Comparison of ENCODE assay signal across 1 cellular context in genomic region chr11:63986156-63986931, GRCh38.
TF ChIP-seq lines count a peak whose summit lies in the region.

TSS of gene OTUB1 (plus strand) at chr11:63986438. CDS start at chr11:63986457, 19 bp downstream.

TF ChIP-seq in K562, 482 proteins besides CTCF, POLR2A, EP300 and RAD21 (continued from another document and continues in another):
- TF ChIP-seq ZNF395 (CRISPR knock-in tag; IDR thresholded peaks at IDR 0.05): 0 out of 2 replicates have a peak, but pooled peaks have one; percentile 37
- TF ChIP-seq ETS2 (tag; IDR thresholded peaks at IDR 0.05; ENCODE audit: borderline replicate concordance, poor library complexity, severe bottlenecking): no peak
- TF ChIP-seq STAT6 (CRISPR knock-in tag; IDR thresholded peaks at IDR 0.05): no peak
- peak; percentile 52 for TF ChIP-seq CTBP1 (IDR thresholded peaks at IDR 0.05; ENCODE audit: borderline replicate concordance)
- 0 out of 2 replicates have a peak, but pooled peaks have one; percentile 49 for TF ChIP-seq ETS1 (conservative IDR thresholded peaks at IDR 0.05; ENCODE audit: control insufficient read depth, low read depth, low read length)
- no peak for TF ChIP-seq ARHGAP35 (IDR thresholded peaks at IDR 0.05; ENCODE audit: partially characterized antibody)
- no peak for TF ChIP-seq ZNF347 (CRISPR knock-in tag; IDR thresholded peaks at IDR 0.05; ENCODE audit: low read depth)
- TF ChIP-seq SRSF3 (IDR thresholded peaks at IDR 0.05; ENCODE audit: insufficient read depth, low read length): no peak
- TF ChIP-seq SIN3B (IDR thresholded peaks at IDR 0.05; ENCODE audit: low read depth): peak; percentile 95
- TF ChIP-seq EP400 (IDR thresholded peaks at IDR 0.05): peak; percentile 89
- no peak for TF ChIP-seq MAFF (IDR thresholded peaks at IDR 0.05; ENCODE audit: low read length)
- no peak for TF ChIP-seq NFXL1 (CRISPR knock-in tag; IDR thresholded peaks at IDR 0.05)
- no peak for TF ChIP-seq ZNF197 (CRISPR knock-in tag; IDR thresholded peaks at IDR 0.05; ENCODE audit: low read depth)
- TF ChIP-seq RBM15 (IDR thresholded peaks at IDR 0.05; ENCODE audit: insufficient read depth, low read length): no peak
- TF ChIP-seq SRSF9 (IDR thresholded peaks at IDR 0.05; ENCODE audit: borderline replicate concordance, low read depth, low read length): no peak
- TF ChIP-seq GABPB2 (CRISPR knock-in tag; conservative IDR thresholded peaks at IDR 0.05): no peak
- peak; percentile 31; the same call in 1 of the 2 replicates for TF ChIP-seq POLR2AphosphoS2 (IDR thresholded peaks at IDR 0.05; ENCODE audit: low read length)
- peak; percentile 81 for TF ChIP-seq SRSF7 (optimal IDR thresholded peaks at IDR 0.05; ENCODE audit: low read depth, low read length)
- TF ChIP-seq DIDO1 (tag; IDR thresholded peaks at IDR 0.05; ENCODE audit: low read depth): peak; percentile 39
- peak; percentile 61 for TF ChIP-seq GATAD2B (IDR thresholded peaks at IDR 0.05; ENCODE audit: borderline replicate concordance)
- TF ChIP-seq NCOA2 (IDR thresholded peaks at IDR 0.05; ENCODE audit: partially characterized antibody in 2 of 2): no peak
- TF ChIP-seq ERF (CRISPR knock-in tag; IDR thresholded peaks at IDR 0.05): no peak
- TF ChIP-seq JUNB (CRISPR knock-in tag; conservative IDR thresholded peaks at IDR 0.05): no peak
- TF ChIP-seq LARP7 (IDR thresholded peaks at IDR 0.05): no peak
- TF ChIP-seq MXI1 (IDR thresholded peaks at IDR 0.05; ENCODE audit: low read depth, low read length): peak; percentile 92
- TF ChIP-seq CXXC5 (CRISPR knock-in tag; IDR thresholded peaks at IDR 0.05): peak; percentile 91
- peak; percentile 95 for TF ChIP-seq SUPT5H (IDR thresholded peaks at IDR 0.05)
- TF ChIP-seq HINFP (tag; conservative IDR thresholded peaks at IDR 0.05; ENCODE audit: low read depth): no peak
- TF ChIP-seq NONO (IDR thresholded peaks at IDR 0.05; ENCODE audit: low read depth in 2 of 2, low read length in 1 of 2): peak in 1 of 2 experiments; percentile 68; a peak in 1 of 4 replicates
- TF ChIP-seq ZNF239 (CRISPR knock-in tag; IDR thresholded peaks at IDR 0.05): no peak
- TF ChIP-seq GATA2 (CRISPR knock-in tag; IDR thresholded peaks at IDR 0.05): no peak
- no peak for TF ChIP-seq JUN (IDR thresholded peaks at IDR 0.05; ENCODE audit: borderline replicate concordance, low read depth, low read length)
- no peak for TF ChIP-seq JUN (CRISPR knock-in tag; IDR thresholded peaks at IDR 0.05; ENCODE audit: borderline replicate concordance)
- no peak for TF ChIP-seq ARID2 (IDR thresholded peaks at IDR 0.05)
- TF ChIP-seq ZBTB33 (CRISPR knock-in tag; IDR thresholded peaks at IDR 0.05): peak; percentile 59; the same call in 1 of the 2 replicates
- TF ChIP-seq MYNN (IDR thresholded peaks at IDR 0.05): peak; percentile 97
- TF ChIP-seq MYNN (CRISPR knock-in tag; IDR thresholded peaks at IDR 0.05): no peak
- peak; percentile 92 for TF ChIP-seq GABPB1 (CRISPR knock-in tag; IDR thresholded peaks at IDR 0.05)
- TF ChIP-seq TOE1 (IDR thresholded peaks at IDR 0.05; ENCODE audit: borderline replicate concordance): peak; percentile 27; the same call in 1 of the 2 replicates
- TF ChIP-seq TOE1 (CRISPR knock-in tag; IDR thresholded peaks at IDR 0.05; ENCODE audit: borderline replicate concordance, low read depth): no peak; the same call in 1 of the 2 replicates
- TF ChIP-seq ZBTB40 (IDR thresholded peaks at IDR 0.05): peak; percentile 94
- TF ChIP-seq ZBTB40 (CRISPR knock-in tag; IDR thresholded peaks at IDR 0.05): no peak
- no peak for TF ChIP-seq CGGBP1 (CRISPR knock-in tag; IDR thresholded peaks at IDR 0.05)
- TF ChIP-seq L3MBTL2 (IDR thresholded peaks at IDR 0.05): 0 out of 2 replicates have a peak, but pooled peaks have one; percentile 44
- no peak for TF ChIP-seq ZNF274 (IDR thresholded peaks at IDR 0.05; ENCODE audit: borderline replicate concordance, low read depth, low read length)
- TF ChIP-seq THAP12 (CRISPR knock-in tag; IDR thresholded peaks at IDR 0.05): no peak; the same call in 1 of the 2 replicates
